In genomic region chr3:49298511-49298910, GRCh38 we compare ENCODE assay signal across 2 cellular contexts.
TF ChIP-seq lines count a peak whose summit lies in the region.

No MANE protein-coding gene starts in this region.

TF ChIP-seq in HepG2, 621 proteins besides CTCF, POLR2A, EP300 and RAD21 (continues in another document):
- TF ChIP-seq NR2F1 (CRISPR knock-in tag; IDR thresholded peaks at IDR 0.05) (0 out of 4 replicates have a peak, but pooled peaks of 1 of the 2 experiments have one; percentile 12), ASH2L (IDR thresholded peaks at IDR 0.05; ENCODE audit: insufficient read length, low read depth, low read length) (no peak), ZNF121 (CRISPR knock-in tag; IDR thresholded peaks at IDR 0.05) (no peak), ZNF740 (CRISPR knock-in tag; IDR thresholded peaks at IDR 0.05) (no peak), SMAD1 (CRISPR knock-in tag; IDR thresholded peaks at IDR 0.05; ENCODE audit: borderline replicate concordance, low read depth) (no peak), HOXA3 (CRISPR knock-in tag; IDR thresholded peaks at IDR 0.05) (no peak), MZF1 (CRISPR knock-in tag; IDR thresholded peaks at IDR 0.05; ENCODE audit: borderline replicate concordance) (no peak), KDM6A (CRISPR knock-in tag; IDR thresholded peaks at IDR 0.05; ENCODE audit: low read depth) (no peak), JUNB (CRISPR knock-in tag; IDR thresholded peaks at IDR 0.05; ENCODE audit: borderline replicate concordance) (0 out of 2 replicates have a peak, but pooled peaks have one; percentile 48), ZBTB25 (CRISPR knock-in tag; IDR thresholded peaks at IDR 0.05) (no peak), THYN1 (CRISPR knock-in tag; IDR thresholded peaks at IDR 0.05; ENCODE audit: borderline replicate concordance, low read depth) (no peak), MAFG (CRISPR knock-in tag; IDR thresholded peaks at IDR 0.05) (no peak), RERE (CRISPR knock-in tag; IDR thresholded peaks at IDR 0.05; ENCODE audit: low read depth) (no peak), HNRNPUL1 (IDR thresholded peaks at IDR 0.05; ENCODE audit: low read depth, low read length) (no peak), ZNF20 (CRISPR knock-in tag; IDR thresholded peaks at IDR 0.05) (no peak), NR2F6 (IDR thresholded peaks at IDR 0.05) (no peak), NR2F6 (CRISPR knock-in tag; IDR thresholded peaks at IDR 0.05) (peak; percentile 41; the same call in 1 of the 2 replicates), PAXIP1 (CRISPR knock-in tag; conservative IDR thresholded peaks at IDR 0.05) (0 out of 2 replicates have a peak, but pooled peaks have one; percentile 21), ZNF619 (CRISPR knock-in tag; IDR thresholded peaks at IDR 0.05) (no peak), ZFP62 (CRISPR knock-in tag; IDR thresholded peaks at IDR 0.05) (no peak)

TF ChIP-seq in endothelial cell of umbilical vein, 7 proteins besides CTCF, POLR2A, EP300 and RAD21:
- TF ChIP-seq MAX (IDR thresholded peaks at IDR 0.05; ENCODE audit: insufficient read depth, insufficient read length) (no peak), FOS (IDR thresholded peaks at IDR 0.05; ENCODE audit: borderline replicate concordance, insufficient read depth, low read length) (no peak), EZH2 (IDR thresholded peaks at IDR 0.05; ENCODE audit: borderline replicate concordance, low read depth, low read length, severe bottlenecking) (no peak), MYC (IDR thresholded peaks at IDR 0.05; ENCODE audit: low read depth, low read length) (no peak), JUN (IDR thresholded peaks at IDR 0.05; ENCODE audit: borderline replicate concordance, insufficient read depth, insufficient read length, low read depth) (no peak), GATA2 (IDR thresholded peaks at IDR 0.05; ENCODE audit: insufficient read depth, insufficient read length, low read depth, low read length) (no peak), POLR2AphosphoS5 (IDR thresholded peaks at IDR 0.05; ENCODE audit: insufficient read depth, low read depth, low read length) (no peak)
